In the genomic region with DNA sequence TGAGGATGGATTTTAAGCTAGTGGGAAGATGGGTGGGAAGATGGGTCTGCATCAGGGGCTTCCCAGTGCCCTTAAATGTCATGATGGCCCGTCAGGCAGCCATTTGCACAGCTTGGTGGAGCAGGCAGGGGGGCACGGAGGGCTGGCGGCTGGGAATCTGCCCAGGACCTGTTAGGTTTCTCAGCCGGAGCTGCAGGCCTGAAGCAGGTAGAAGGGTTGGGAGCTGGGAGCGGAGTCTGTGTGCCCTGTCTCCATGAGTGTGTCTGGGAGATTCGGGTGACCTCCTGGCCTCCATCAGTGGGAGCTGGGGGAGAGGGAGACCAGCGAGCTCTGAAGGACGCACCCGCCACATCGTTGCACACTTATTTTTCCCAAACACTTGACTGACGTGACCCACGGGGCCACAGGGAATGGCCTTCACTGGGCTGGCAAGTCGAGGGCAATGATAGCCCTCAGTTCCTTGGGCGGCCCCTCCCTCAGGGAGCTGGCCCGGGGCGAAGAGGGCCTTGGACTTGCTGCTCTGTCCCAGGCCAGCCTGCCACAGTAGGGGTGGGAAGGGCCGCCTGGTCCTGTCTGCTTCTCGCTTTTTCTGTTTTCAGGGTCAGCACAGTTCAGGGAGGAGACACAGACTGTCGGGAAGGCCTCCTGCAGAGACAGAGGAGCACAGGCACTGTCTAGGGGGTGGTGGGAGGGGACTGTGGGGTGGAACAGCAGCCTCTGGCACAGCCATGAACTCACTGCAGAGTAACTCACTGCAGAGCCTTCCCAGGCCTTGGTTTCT, we compare ENCODE assay signal across 16 cellular contexts.
"Had no signal": no experiment of that assay in that cellular context is flagged by ENCODE, and none has a peak within 500 bp of the region (broad histone marks: within the 10 kb centered on the region; RNA-seq: fewer than 3 reads in every experiment).

No MANE protein-coding gene starts in this region.

- H3K9me3 ChIP-seq: ascending aorta, breast epithelium, esophagus muscularis mucosa, gastrocnemius medialis, tibial nerve had no signal

- H3K36me3 Mint-ChIP-seq: activated naive CD4-positive, alpha-beta T cell treated with anti-CD3 and anti-CD28 coated beads, Interleukin-2, amount 50 U/mL, for 24 hours had no signal

- ATAC-seq: activated CD8-positive, alpha-beta T cell treated with anti-CD3 and anti-CD28 coated beads, Interleukin-2, amount 10 ng/mL, durations not matched to agents 7 days and 5 days; gastrocnemius medialis had no signal

- H3K27ac ChIP-seq: ascending aorta, breast epithelium, coronary artery, esophagus muscularis mucosa, gastrocnemius medialis, tibial nerve had no signal

- H3K36me3 ChIP-seq: ascending aorta, breast epithelium, esophagus muscularis mucosa, gastrocnemius medialis, tibial nerve had no signal

- H3K27ac Mint-ChIP-seq: activated CD8-positive, alpha-beta T cell treated with anti-CD3 and anti-CD28 coated beads, Interleukin-2, amount 10 ng/mL, durations not matched to agents 7 days and 5 days; activated naive CD4-positive, alpha-beta T cell treated with anti-CD3 and anti-CD28 coated beads, Interleukin-2, amount 50 U/mL, for 24 hours; activated T-helper 1 cell treated with anti-CD3 and anti-CD28 coated beads, Interleukin-12 subunit alpha, Interleukin-12 subunit beta, Interleukin-2, Interleukin-4 antibody, amounts not matched to agents 30 ng/mL and 10 ng/mL and 1 ng/mL, durations not matched to agents 14 hours and 24 hours and 36 hours; stimulated activated naive CD8-positive, alpha-beta T cell treated with anti-CD3 and anti-CD28 coated beads, Interleukin-15, amount 100 ng/mL, for 72 hours had no signal

- H3K9me3 Mint-ChIP-seq: activated naive CD4-positive, alpha-beta T cell treated with anti-CD3 and anti-CD28 coated beads, Interleukin-2, amount 50 U/mL, for 24 hours; activated T-helper 1 cell treated with anti-CD3 and anti-CD28 coated beads, Interleukin-12 subunit alpha, Interleukin-12 subunit beta, Interleukin-2, Interleukin-4 antibody, amounts not matched to agents 30 ng/mL and 10 ng/mL and 1 ng/mL, durations not matched to agents 14 hours and 24 hours and 36 hours; stimulated activated naive CD8-positive, alpha-beta T cell treated with anti-CD3 and anti-CD28 coated beads, Interleukin-15, amount 100 ng/mL, for 72 hours had no signal

- DNase-seq: activated CD4-positive, alpha-beta T cell treated with anti-CD3 and anti-CD28 coated beads for 1 hour; activated CD4-positive, alpha-beta T cell treated with anti-CD3 and anti-CD28 coated beads, Interleukin-2, amount 50 U/mL, for 1 hour; activated CD8-positive, alpha-beta T cell treated with anti-CD3 and anti-CD28 coated beads, Interleukin-2, amount 10 ng/mL, durations not matched to agents 7 days and 5 days; activated gamma-delta T cell treated with Interleukin-2 at 50 U/mL for 16 hours; gastrocnemius medialis; hippocampal formation; posterior cingulate gyrus; stimulated activated naive CD8-positive, alpha-beta T cell treated with anti-CD3 and anti-CD28 coated beads, Interleukin-15, amount 100 ng/mL, for 72 hours; T-helper 9 cell had no signal

- H3K27me3 ChIP-seq: ascending aorta, breast epithelium, esophagus muscularis mucosa, gastrocnemius medialis, tibial nerve had no signal

- H3K4me3 ChIP-seq: ascending aorta, breast epithelium, coronary artery, esophagus muscularis mucosa, gastrocnemius medialis, tibial nerve had no signal

- H3K4me1 ChIP-seq: ascending aorta, breast epithelium, gastrocnemius medialis had no signal

- H3K4me1 Mint-ChIP-seq: activated naive CD4-positive, alpha-beta T cell treated with anti-CD3 and anti-CD28 coated beads, Interleukin-2, amount 50 U/mL, for 24 hours had no signal

- H3K4me3 Mint-ChIP-seq: activated CD8-positive, alpha-beta T cell treated with anti-CD3 and anti-CD28 coated beads, Interleukin-2, amount 10 ng/mL, durations not matched to agents 7 days and 5 days; activated naive CD4-positive, alpha-beta T cell treated with anti-CD3 and anti-CD28 coated beads, Interleukin-2, amount 50 U/mL, for 24 hours; activated T-helper 1 cell treated with anti-CD3 and anti-CD28 coated beads, Interleukin-12 subunit alpha, Interleukin-12 subunit beta, Interleukin-2, Interleukin-4 antibody, amounts not matched to agents 30 ng/mL and 10 ng/mL and 1 ng/mL, durations not matched to agents 14 hours and 24 hours and 36 hours; stimulated activated naive CD8-positive, alpha-beta T cell treated with anti-CD3 and anti-CD28 coated beads, Interleukin-15, amount 100 ng/mL, for 72 hours had no signal
